ENCODE assay signal across 26 cellular contexts in the genomic region with DNA sequence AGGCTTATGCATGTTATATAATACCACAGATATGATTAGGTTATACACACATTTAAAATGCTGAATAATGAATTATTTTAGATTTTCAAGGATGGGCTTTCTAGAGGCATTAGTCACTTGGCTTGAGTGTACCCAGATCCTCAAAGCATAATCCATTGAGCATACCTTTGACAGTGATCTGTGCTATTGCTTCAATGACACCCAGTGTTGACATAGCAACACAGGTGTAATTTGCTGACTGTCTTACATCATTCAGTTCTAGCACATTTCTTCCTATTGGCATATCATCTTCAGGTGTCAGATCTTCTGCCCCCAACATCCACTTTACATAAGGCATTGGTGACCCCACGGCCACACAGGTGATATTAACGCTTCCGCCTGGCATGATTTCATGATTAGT.
"Had no signal": no experiment of that assay in that cellular context is flagged by ENCODE, and none has a peak within 500 bp of the region (broad histone marks: within the 10 kb centered on the region; RNA-seq: fewer than 3 reads in every experiment).

No MANE protein-coding gene starts in this region.

- H3K4me3 ChIP-seq: ascending aorta, body of pancreas, PC-9 had no signal

- DNase-seq: activated CD4-positive, alpha-beta T cell treated with anti-CD3 and anti-CD28 coated beads for 48 hours; activated CD4-positive, alpha-beta T cell treated with anti-CD3 and anti-CD28 coated beads, Interleukin-2, amount 50 U/mL, for 4 hours; activated CD4-positive, CD25-positive, alpha-beta regulatory T cell treated with anti-CD3 and anti-CD28 coated beads, Interleukin-2, amount 50 U/mL, for 72 hours; activated CD8-positive, alpha-beta memory T cell treated with anti-CD3 and anti-CD28 coated beads, Interleukin-2, amount 50 U/mL, for 48 hours; activated CD8-positive, alpha-beta T cell treated with anti-CD3 and anti-CD28 coated beads, Interleukin-2, amount 10 ng/mL, durations not matched to agents 7 days and 5 days; activated effector memory CD4-positive, alpha-beta T cell treated with anti-CD3 and anti-CD28 coated beads, Interleukin-2, amount 50 U/mL, for 16 hours; activated naive CD4-positive, alpha-beta T cell treated with Interleukin-2 at 50 U/mL for 16 hours; activated naive CD8-positive, alpha-beta T cell treated with anti-CD3 and anti-CD28 coated beads, Interleukin-2, amount 50 U/mL, for 24 hours; activated T-cell treated with anti-CD3 and anti-CD28 coated beads, Interleukin-2, amount 50 U/mL, for 24 hours; amniotic stem cell; body of pancreas; Kasumi-1; KBM-7; NCI-H1105 treated with DMSO at 0.1 percent for 48 hours; NCI-H1436 treated with DMSO at 0.1 percent for 48 hours; NCI-H1930; NCI-H2107; NCI-H510A treated with DMSO at 0.1 percent for 48 hours; NCI-H82; PC-9; SHP77 treated with DMSO at 0.1 percent for 48 hours; T-helper 17 cell; T-helper 9 cell had no signal

- H3K4me2 ChIP-seq: PC-9 had no signal

- H3K27me3 ChIP-seq: ascending aorta, body of pancreas had no signal

- ATAC-seq: activated CD8-positive, alpha-beta T cell treated with anti-CD3 and anti-CD28 coated beads, Interleukin-2, amount 10 ng/mL, durations not matched to agents 7 days and 5 days; activated naive CD4-positive, alpha-beta T cell treated with anti-CD3 and anti-CD28 coated beads, Interleukin-2, amount 50 U/mL, for 72 hours; activated naive CD8-positive, alpha-beta T cell treated with anti-CD3 and anti-CD28 coated beads, Interleukin-2, amount 50 U/mL, for 24 hours; body of pancreas; T-helper 17 cell; WTC11 had no signal

- H3K27ac ChIP-seq: ascending aorta, body of pancreas, PC-9 had no signal

- H3K4me1 ChIP-seq: ascending aorta, body of pancreas had no signal
